7 cellular contexts compared by ENCODE assay signal in genomic region chr7:68317476-68317875, GRCh38.
"Had no signal": no experiment of that assay in that cellular context is flagged by ENCODE, and none has a peak within 500 bp of the region (broad histone marks: within the 10 kb centered on the region; RNA-seq: fewer than 3 reads in every experiment).

No MANE protein-coding gene starts in this region.

- H3K4me3 ChIP-seq: GM23248, HAP-1, K562 had no signal

- H3K9me3 ChIP-seq: HAP-1 had no signal

- H3K9ac ChIP-seq: GM23248 had no signal

- H3K36me3 ChIP-seq: HAP-1 had no signal

- H3K27ac Mint-ChIP-seq: HFFc6 had no signal

- H3K27ac ChIP-seq: GM23248 had no signal

- H3K4me3 Mint-ChIP-seq: HFFc6 had no signal

- DNase-seq: GM23248, GOT3, H7, HFFc6, IMR-90 had no signal

- H3K4me1 ChIP-seq: HAP-1 had no signal

- H2AFZ ChIP-seq: GM23248 had no signal
